26 cellular contexts compared by ENCODE assay signal in the genomic region with DNA sequence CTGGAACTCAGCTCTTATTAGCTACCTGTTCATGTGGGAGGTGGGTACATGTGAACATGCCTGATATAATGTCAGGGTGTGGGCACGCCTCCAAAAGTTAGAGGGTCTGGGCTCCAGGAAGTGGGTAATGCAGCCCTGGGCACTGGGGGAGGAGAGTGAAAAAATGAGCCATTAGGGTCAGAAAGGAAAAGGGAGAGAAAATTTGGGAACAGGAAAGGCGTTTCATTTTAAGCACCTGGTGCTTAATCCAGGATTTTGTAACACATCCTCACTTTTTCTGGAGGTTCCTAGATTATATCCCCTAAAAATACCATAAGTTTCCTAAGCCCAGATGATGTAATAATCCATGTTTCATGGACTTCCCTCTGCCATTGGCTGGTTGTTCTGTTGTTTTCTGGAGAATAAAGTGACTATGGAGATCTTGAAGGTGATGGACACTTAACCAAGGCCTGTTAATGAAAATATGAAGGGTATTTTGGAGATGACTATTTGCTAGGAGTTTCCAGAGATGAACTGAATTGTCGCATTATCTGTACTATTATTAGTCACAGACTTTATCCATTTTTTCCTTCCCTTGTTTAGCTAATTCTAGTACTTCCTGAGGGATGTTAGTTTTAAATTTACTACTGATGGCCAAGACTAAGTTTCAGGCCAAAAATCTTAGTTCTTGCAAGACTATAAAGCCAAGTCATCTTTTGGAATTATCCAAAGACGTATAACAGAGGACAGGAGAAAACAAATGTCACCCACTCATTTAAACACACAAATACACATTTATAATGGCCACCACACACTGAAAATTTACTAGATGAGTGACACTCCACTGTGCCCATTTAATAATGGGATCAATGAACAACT. TPM values are rescaled to one million over a fixed set of nuclear protein-coding genes. Genes with fewer than 3 reads are reported as not detected.
A peak's percentile ranks its signal among the peaks of the same experiment; 100 is the strongest.
DNase-seq lines count a peak whose midpoint lies in the region; ATAC-seq, FAIRE-seq and TF ChIP-seq lines count a peak whose summit lies in the region.
"Had no signal": no experiment of that assay in that cellular context is flagged by ENCODE, and none has a peak within 500 bp of the region (broad histone marks: within the 10 kb centered on the region; RNA-seq: fewer than 3 reads in every experiment).

No MANE protein-coding gene starts in this region.

- H3K9me3 ChIP-seq in right cardiac atrium (ENCODE audit: control insufficient read depth, low read length) (no peaks in the 10 kb centered on the region), H1 (ENCODE audit: insufficient read depth in 2 of 2, low read depth in 1 of 2, low read length in 1 of 2) (no peaks in the 10 kb centered on the region), gastrocnemius medialis (no peaks in the 10 kb centered on the region), vagina (no peaks in the 10 kb centered on the region)
- H3K9me3 ChIP-seq: lower lobe of right lung, ovary, upper lobe of right lung had no signal

- DNase-seq in right cardiac atrium (no peak), Right ventricle myocardium inferior (ENCODE audit: missing footprints) (no peak), H1 (ENCODE audit: low read depth in 1 of 2, low spot score in 2 of 2) (no peak), gastrocnemius medialis (no peak), vagina (ENCODE audit: extremely low spot score in 2 of 2) (no peak), GM13976 (ENCODE audit: low spot score) (no peak), hippocampal formation (lab: John Stamatoyannopoulos, UW) (no peak)
- DNase-seq: activated CD4-positive, alpha-beta T cell treated with anti-CD3 and anti-CD28 coated beads, Interleukin-2, amount 50 U/mL, for 48 hours; activated T-cell treated with anti-CD3 and anti-CD28 coated beads, Interleukin-2, amount 50 U/mL, for 4 hours; CD4-positive, alpha-beta T cell; DMS79 treated with DMSO at 0.1 percent for 48 hours; dorsolateral prefrontal cortex; erythroblast; glutamatergic neuron; lower lobe of right lung; NCI-H1092; NCI-H2029 treated with DMSO at 0.1 percent for 48 hours; NCI-H510A treated with DMSO at 0.1 percent for 48 hours; ovary; T-helper 1 cell; upper lobe of right lung had no signal

- H3K79me2 ChIP-seq in H1 (ENCODE audit: control insufficient read depth in 1 of 2, insufficient read depth in 2 of 2, low read length in 2 of 2), result no peaks in the 10 kb centered on the region

- H3K79me1 ChIP-seq in H1 (ENCODE audit: low read depth, low read length), result no peaks in the 10 kb centered on the region

- TF ChIP-seq EP300 in H1 (IDR thresholded peaks at IDR 0.05; ENCODE audit: borderline replicate concordance in 1 of 2, low read depth in 2 of 2, low read length in 2 of 2), result no peak

- H3K4ac ChIP-seq in H1 (replicated peaks; ENCODE audit: insufficient read length, low read depth, low read length), result no peak overlapping the region

- intact Hi-C loops in right cardiac atrium (cut with DNase I), result loop anchor here in 2 of 4 donors (5.0 kb wide), 2 partner anchors 89 to 94 kb away; no protein-coding TSS in a partner anchor
- intact Hi-C loops in Right ventricle myocardium inferior (cut with DNase I), result no loop called here
- intact Hi-C loops in gastrocnemius medialis (cut with DNase I; ENCODE audit: low total_unique reads), result loop anchor here (1.0 kb wide), 1 partner anchor 380 kb away; no protein-coding TSS in a partner anchor
- intact Hi-C loops in vagina (cut with DNase I), result loop anchor here (5.0 kb wide), 1 partner anchor 99 kb away; no protein-coding TSS in a partner anchor

- H3K56ac ChIP-seq in H1 (replicated peaks; ENCODE audit: insufficient read length, low read depth, low read length), result no peak overlapping the region

- no peak overlapping the region for H4K8ac ChIP-seq in H1 (ENCODE audit: extremely low read depth, insufficient read depth, low read length)

- POLR2A ChIA-PET in H1 (lab: Charles Lee; ENCODE audit: partially characterized antibody), result interaction anchor here (2.0 kb wide), 1 partner anchor 108 kb away, joined by 5 read pairs; no protein-coding TSS in a partner anchor

- H2BK15ac ChIP-seq in H1 (ENCODE audit: low read length), result no peak overlapping the region

- peaks cover 10% of the 10 kb centered on the region for H3K4me1 ChIP-seq in right cardiac atrium (ENCODE audit: control insufficient read depth, insufficient read depth, low read length)
- peaks cover 2 to 8% (median 2%) of the 10 kb centered on the region in 4 experiments; a peak in 3 of 7 replicates for H3K4me1 ChIP-seq in H1 (replicated peaks in 1 of 4; ENCODE audit: control insufficient read depth in 3 of 4, insufficient read depth in 4 of 4, low read length in 3 of 4)
- peaks cover 24 to 33% of the 10 kb centered on the region in 2 donors for H3K4me1 ChIP-seq in gastrocnemius medialis
- H3K4me1 ChIP-seq in vagina, result peaks cover 25% of the 10 kb centered on the region

- H3K4me3 ChIP-seq in right cardiac atrium (ENCODE audit: low read length) (no peak overlapping the region), H1 (ENCODE audit: extremely low read depth in 1 of 4, insufficient read depth in 2 of 4, low read depth in 3 of 4, low read length in 4 of 4) (no peak overlapping the region), gastrocnemius medialis (no peak overlapping the region), vagina (no peak overlapping the region)
- H3K4me3 ChIP-seq: dorsolateral prefrontal cortex, lower lobe of right lung, ovary, upper lobe of right lung had no signal

- H2BK20ac ChIP-seq in H1 (ENCODE audit: low read length), result no peak overlapping the region

- H2AFZ ChIP-seq in H1 (ENCODE audit: low read length), result no peak overlapping the region

- H2BK5ac ChIP-seq in H1 (ENCODE audit: low read depth, low read length), result no peak overlapping the region

- no peak overlapping the region for H3K23ac ChIP-seq in H1 (ENCODE audit: insufficient read length)

- no peak overlapping the region for H3K14ac ChIP-seq in H1 (ENCODE audit: insufficient read length)

- no peak overlapping the region for H3K9ac ChIP-seq in H1 (replicated peaks in 1 of 4; ENCODE audit: extremely low read depth in 1 of 4, low read depth in 3 of 4, low read length in 3 of 4)

- no peak for FAIRE-seq in H1 (lab: Jason Lieb, UNC)
- FAIRE-seq: bronchial epithelial cell, GM18507, GM19239 had no signal

- H2BK12ac ChIP-seq in H1 (ENCODE audit: low read depth, low read length), result no peak overlapping the region

- no peak for TF ChIP-seq CTCF in H1 (IDR thresholded peaks at IDR 0.05; ENCODE audit: control extremely low read depth in 1 of 3, insufficient read depth in 1 of 3, low read depth in 1 of 3, low read length in 3 of 3)
- no peak for TF ChIP-seq CTCF in gastrocnemius medialis (IDR thresholded peaks at IDR 0.05 in 4 of 5, conservative IDR thresholded peaks at IDR 0.05 in 1 of 5)
- TF ChIP-seq CTCF in vagina (IDR thresholded peaks at IDR 0.05), result no peak
- no peak for TF ChIP-seq CTCF in GM13976 (IDR thresholded peaks at IDR 0.05; ENCODE audit: borderline replicate concordance, control extremely low read depth, extremely low read depth, insufficient read depth, missing control alignments)

- H3K23me2 ChIP-seq in H1 (ENCODE audit: low read depth, low read length), result no peaks in the 10 kb centered on the region

- H2AK5ac ChIP-seq in H1 (ENCODE audit: low read depth, low read length), result no peak overlapping the region

- no peak for TF ChIP-seq POLR2A in H1 (IDR thresholded peaks at IDR 0.05; ENCODE audit: control extremely low read depth in 1 of 2, low read depth in 2 of 2, low read length in 2 of 2)
- TF ChIP-seq POLR2A in gastrocnemius medialis (IDR thresholded peaks at IDR 0.05), result no peak
- no peak for TF ChIP-seq POLR2A in vagina (IDR thresholded peaks at IDR 0.05)

- H3K27me3 ChIP-seq in right cardiac atrium (ENCODE audit: control insufficient read depth, insufficient read depth), result no peaks in the 10 kb centered on the region
- H3K27me3 ChIP-seq in H1 (replicated peaks in 1 of 4; ENCODE audit: control insufficient read depth in 3 of 4, extremely low read depth in 1 of 4, insufficient read depth in 3 of 4, low read length in 3 of 4), result no peaks in the 10 kb centered on the region
- H3K27me3 ChIP-seq in gastrocnemius medialis, result no peaks in the 10 kb centered on the region
- H3K27me3 ChIP-seq in vagina, result no peaks in the 10 kb centered on the region
- H3K27me3 ChIP-seq: dorsolateral prefrontal cortex, ovary, upper lobe of right lung had no signal

- WGBS in right cardiac atrium, result 58% methylated on average over 4 of the region's 4 CpGs
- 83% methylated on average over 4 of the region's 4 CpGs; no CpG with 5 or more reads in 1 of the 2 experiments for WGBS in H1 (ENCODE audit: extremely low coverage in 1 of 2, insufficient coverage in 1 of 2, insufficient read length in 1 of 2, insufficient replicate concordance in 2 of 2, low coverage in 1 of 2, low lambda C conversion rate in 2 of 2, missing lambda C conversion rate in 1 of 2), 2 experiments

- no peak for TF ChIP-seq RAD21 in H1 (IDR thresholded peaks at IDR 0.05 in 1 of 2, conservative IDR thresholded peaks at IDR 0.05 in 1 of 2; ENCODE audit: low read depth in 2 of 2, low read length in 2 of 2)

- H3K18ac ChIP-seq in H1 (ENCODE audit: extremely low read depth, low read length), result no peak overlapping the region

- H3K27ac ChIP-seq in right cardiac atrium (ENCODE audit: low read length) (peak overlapping the region; percentile 32), H1 (ENCODE audit: low read depth, low read length) (no peak overlapping the region), gastrocnemius medialis (peak overlapping the region; percentile 88 to 95 (median 88)), vagina (peak overlapping the region; percentile 30)
- H3K27ac ChIP-seq: dorsolateral prefrontal cortex, lower lobe of right lung, ovary, upper lobe of right lung had no signal

- no peak overlapping the region for H3K4me2 ChIP-seq in H1 (ENCODE audit: insufficient read depth in 1 of 2, low read depth in 2 of 2, low read length in 2 of 2)

- CTCF ChIA-PET in H1 (lab: Charles Lee; ENCODE audit: partially characterized antibody), result interaction anchor here (0.7 to 1.6 kb wide), 6 partner anchors 16 to 590 kb away, joined by 3 to 5 read pairs (median 4); no protein-coding TSS in a partner anchor

- no peaks in the 10 kb centered on the region for H4K20me1 ChIP-seq in H1 (replicated peaks in 1 of 2; ENCODE audit: control insufficient read depth in 1 of 2, insufficient read depth in 2 of 2, low read length in 2 of 2)

- H3K36me3 ChIP-seq in H1 (ENCODE audit: control insufficient read depth in 2 of 4, insufficient read depth in 4 of 4, low read length in 3 of 4) (no peaks in the 10 kb centered on the region), gastrocnemius medialis (no peaks in the 10 kb centered on the region), vagina (no peaks in the 10 kb centered on the region)
- H3K36me3 ChIP-seq: lower lobe of right lung, ovary, upper lobe of right lung had no signal

- no peak overlapping the region for H4K91ac ChIP-seq in H1 (replicated peaks; ENCODE audit: insufficient read length, low read length)

- ATAC-seq in right cardiac atrium (no peak), Right ventricle myocardium inferior (no peak), gastrocnemius medialis (no peak), GM19035 (IDR thresholded peaks at IDR 0.05; ENCODE audit: unreplicated experiment) (no peak)
- ATAC-seq: activated T-cell treated with anti-CD3 and anti-CD28 coated beads, Interleukin-2, amount 50 U/mL, for 4 hours; HCT116; lower lobe of right lung; upper lobe of right lung had no signal

- in situ Hi-C loops in gastrocnemius medialis (cut with MboI; ENCODE audit: low sequenced_read_pairs in 4 of 4) (loop anchor here in 3 of 4 donors (5.0 to 10.0 kb wide), 3 partner anchors 91 to 471 kb away; no protein-coding TSS in a partner anchor), GM13976 (cut with MboI; ENCODE audit: low sequenced_read_pairs, unreplicated experiment) (no loop called here)

- no peak overlapping the region for H2BK120ac ChIP-seq in H1 (replicated peaks; ENCODE audit: low read depth, low read length)

- peak overlapping the region; percentile 13 for H4K5ac ChIP-seq in H1 (ENCODE audit: insufficient read length, low read depth, low read length)

RNA-seq across cellular contexts. Expression of gene TARBP1, which starts 24.4 kb away (rescaled TPM):
- 10 to 100 TPM; 10.7 to 12.0 (median 11.4) TPM for total RNA-seq in right cardiac atrium
- polyA plus RNA-seq in right cardiac atrium, result 10.8 TPM
- 10.1 TPM for total RNA-seq in Right ventricle myocardium inferior
- 18.6 and 21.9 TPM in 2 replicates for total RNA-seq in H1 (2021; fragmentation: NEBNext Ultra II Directional; extraction: Animal tissue kit (Norgen Biotek cat#: 25700))
- 18.8 and 32.3 TPM in 2 replicates for polyA plus RNA-seq in H1 (2011; rRNA removed)
- polyA plus RNA-seq in H1 (2011; cell fraction: cytosol; rRNA removed), result 30.1 TPM
- 38.3 TPM for polyA plus RNA-seq in H1 (2011; cell fraction: nucleus; rRNA removed)
- polyA plus RNA-seq in H1 (2012, experiment 1 of 2), result 23.6 to 27.0 TPM (median 24.8 TPM) in 4 replicates
- 3.3 TPM for polyA plus RNA-seq in H1 (2012, experiment 2 of 2)
- polyA plus RNA-seq in H1 (2013, experiment 1 of 2), result 10.5 TPM
- polyA plus RNA-seq in H1 (2013, experiment 2 of 2), result 9.7 TPM
- polyA minus RNA-seq in H1 (2011; rRNA and poly(A)+ RNA removed), result 17.4 and 23.1 TPM in 2 replicates
- 9.3 TPM for polyA minus RNA-seq in H1 (2011; cell fraction: cytosol; rRNA and poly(A)+ RNA removed)
- polyA minus RNA-seq in H1 (2011; cell fraction: nucleus; rRNA and poly(A)+ RNA removed), result 22.0 TPM
- total RNA-seq in gastrocnemius medialis, result 10 to 100 TPM in 1 of 4 donors, 1 to 10 TPM in 3; 5.7 to 11.9 (median 8.2) TPM
- total RNA-seq in vagina, result 20.9 TPM
